In genomic region chr4:123411976-123412589, GRCh38 we compare ENCODE assay signal across 9 cellular contexts. TPM values are rescaled to one million over a fixed set of nuclear protein-coding genes. Genes with fewer than 3 reads are reported as not detected.
DNase-seq lines count a peak whose midpoint lies in the region; ATAC-seq, FAIRE-seq and TF ChIP-seq lines count a peak whose summit lies in the region.
"Had no signal": no experiment of that assay in that cellular context is flagged by ENCODE, and none has a peak within 500 bp of the region (broad histone marks: within the 10 kb centered on the region; RNA-seq: fewer than 3 reads in every experiment).

No MANE protein-coding gene starts in this region.

- peaks cover 10% of the 10 kb centered on the region for H3K36me3 Mint-ChIP-seq in activated CD8-positive, alpha-beta T cell treated with anti-CD3 and anti-CD28 coated beads, Interleukin-2, amount 10 ng/mL, durations not matched to agents 7 days and 5 days (ENCODE audit: low read depth)

- no peak for DNase-seq in cardiac muscle cell (ENCODE audit: low read depth in 1 of 2, low spot score in 1 of 2)
- DNase-seq in heart left ventricle = no peak
- DNase-seq in activated CD8-positive, alpha-beta T cell treated with anti-CD3 and anti-CD28 coated beads, Interleukin-2, amount 10 ng/mL, durations not matched to agents 7 days and 5 days = no peak
- DNase-seq in prostate gland (ENCODE audit: low spot score) = no peak
- no peak for DNase-seq in D721Med (ENCODE audit: insufficient read length, low spot score)
- DNase-seq in NCI-H1694 treated with DMSO at 0.1 percent for 48 hours (lab: John Stamatoyannopoulos, UW) = no peak
- no peak for DNase-seq in putamen (ENCODE audit: low spot score)
- DNase-seq: islet precursor cell had no signal

- H3K27me3 ChIP-seq in cardiac muscle cell = no peaks in the 10 kb centered on the region
- no peaks in the 10 kb centered on the region for H3K27me3 ChIP-seq in heart left ventricle
- H3K27me3 ChIP-seq in prostate gland (replicated peaks; ENCODE audit: insufficient read depth) = no peaks in the 10 kb centered on the region

- H3K4me3 ChIP-seq in cardiac muscle cell = no peak overlapping the region
- H3K4me3 ChIP-seq in heart left ventricle = no peak overlapping the region
- H3K4me3 ChIP-seq in prostate gland = no peak overlapping the region

- TF ChIP-seq CTCF in cardiac muscle cell (IDR thresholded peaks at IDR 0.05; ENCODE audit: low read depth, low read length) (no peak), heart left ventricle (IDR thresholded peaks at IDR 0.05) (no peak), prostate gland (IDR thresholded peaks at IDR 0.05) (no peak), D721Med (IDR thresholded peaks at IDR 0.05; ENCODE audit: insufficient read depth, missing control alignments) (no peak)

- no peaks in the 10 kb centered on the region for H3K9me3 ChIP-seq in cardiac muscle cell (ENCODE audit: low read depth)
- H3K9me3 ChIP-seq in heart left ventricle = no peaks in the 10 kb centered on the region
- no peaks in the 10 kb centered on the region for H3K9me3 ChIP-seq in prostate gland

- CTCF ChIA-PET in activated CD8-positive, alpha-beta T cell treated with anti-CD3 and anti-CD28 coated beads, Interleukin-2, amount 10 ng/mL, durations not matched to agents 7 days and 5 days (lab: Charles Lee) = interaction anchor here (0.8 to 9.0 kb wide), 5 partner anchors 9 to 249 kb away, joined by 3 to 69 read pairs (median 5); partner anchors contain the start of gene SPRY1

- peak overlapping the region; percentile 62 for H3K4me3 Mint-ChIP-seq in activated CD8-positive, alpha-beta T cell treated with anti-CD3 and anti-CD28 coated beads, Interleukin-2, amount 10 ng/mL, durations not matched to agents 7 days and 5 days

- 53 to 67% (median 59%) methylated on average over 5 of the region's 5 CpGs for WGBS in heart left ventricle, 4 donors
- 29% methylated on average over 5 of the region's 5 CpGs for WGBS in prostate gland

- H3K4me1 Mint-ChIP-seq in activated CD8-positive, alpha-beta T cell treated with anti-CD3 and anti-CD28 coated beads, Interleukin-2, amount 10 ng/mL, durations not matched to agents 7 days and 5 days (ENCODE audit: low read depth) = peaks cover 56% of the 10 kb centered on the region

- no peaks in the 10 kb centered on the region for H3K9me3 Mint-ChIP-seq in activated CD8-positive, alpha-beta T cell treated with anti-CD3 and anti-CD28 coated beads, Interleukin-2, amount 10 ng/mL, durations not matched to agents 7 days and 5 days (ENCODE audit: insufficient read depth)

- TF ChIP-seq POLR2A in heart left ventricle (IDR thresholded peaks at IDR 0.05) (no peak), prostate gland (IDR thresholded peaks at IDR 0.05) (no peak)

- peak overlapping the region; percentile 27 for H3K27ac ChIP-seq in cardiac muscle cell
- peak overlapping the region in 6 of 12 donors; percentile 3 to 54 (median 12) for H3K27ac ChIP-seq in heart left ventricle
- H3K27ac ChIP-seq in prostate gland = peak overlapping the region in 1 of 2 donors; percentile 7

- no peak for FAIRE-seq in D721Med (lab: Jason Lieb, UNC)

- peak overlapping the region; percentile 84 for H3K27ac Mint-ChIP-seq in activated CD8-positive, alpha-beta T cell treated with anti-CD3 and anti-CD28 coated beads, Interleukin-2, amount 10 ng/mL, durations not matched to agents 7 days and 5 days

- intact Hi-C loops in heart left ventricle (cut with DNase I) (no loop called here), prostate gland (cut with DNase I) (no loop called here)

- POLR2A ChIA-PET in activated CD8-positive, alpha-beta T cell treated with anti-CD3 and anti-CD28 coated beads, Interleukin-2, amount 10 ng/mL, durations not matched to agents 7 days and 5 days (lab: Charles Lee) = interaction anchor here (1.0 to 2.9 kb wide), 5 partner anchors 9 to 32 kb away, joined by 3 to 21 read pairs (median 11); partner anchors contain the start of gene SPRY1

- H3K4me1 ChIP-seq in cardiac muscle cell (ENCODE audit: low read depth) (peaks cover 11% of the 10 kb centered on the region), heart left ventricle (peaks cover 0 to 20% (median 7%) of the 10 kb centered on the region in 12 donors), prostate gland (replicated peaks) (no peaks in the 10 kb centered on the region)

- no peaks in the 10 kb centered on the region for H3K36me3 ChIP-seq in cardiac muscle cell
- peaks cover 0 to 2% (median 0%) of the 10 kb centered on the region in 9 donors for H3K36me3 ChIP-seq in heart left ventricle
- H3K36me3 ChIP-seq in prostate gland = no peaks in the 10 kb centered on the region

- H3K27me3 Mint-ChIP-seq in activated CD8-positive, alpha-beta T cell treated with anti-CD3 and anti-CD28 coated beads, Interleukin-2, amount 10 ng/mL, durations not matched to agents 7 days and 5 days (ENCODE audit: low read depth) = no peaks in the 10 kb centered on the region

- ATAC-seq in heart left ventricle (no peak), HG03060 (IDR thresholded peaks at IDR 0.05; ENCODE audit: low read depth, unreplicated experiment) (peak; percentile 86)
- ATAC-seq in activated CD8-positive, alpha-beta T cell treated with anti-CD3 and anti-CD28 coated beads, Interleukin-2, amount 10 ng/mL, durations not matched to agents 7 days and 5 days = peak; percentile 45

RNA-seq across cellular contexts. Expression of gene SPRY1, which starts 15.5 kb away (rescaled TPM):
- total RNA-seq in cardiac muscle cell (32.4 and 43.9 TPM in 2 replicates), heart left ventricle (100 to 1,000 TPM in 1 of 9 donors, 10 to 100 TPM in 8; 28.0 to 104 (median 39.1) TPM), prostate gland (10 to 100 TPM; 67.5 to 90.2 TPM)
- polyA plus RNA-seq in cardiac muscle cell (29.7 and 35.9 TPM in 2 replicates), heart left ventricle (10 to 100 TPM; 17.0 to 57.6 TPM)
- 10 to 100 TPM; 50.7 to 53.2 TPM for total RNA-seq in activated CD8-positive, alpha-beta T cell treated with anti-CD3 and anti-CD28 coated beads, Interleukin-2, amount 10 ng/mL, durations not matched to agents 7 days and 5 days

Comparison
In these comparisons a context has a peak if more than half of its experiments do, and no peak if none do; other contexts are left out.
1. ATAC-seq: peak in HG03060 (single experiment) and activated CD8-positive, alpha-beta T cell treated with anti-CD3 and anti-CD28 coated beads, Interleukin-2, amount 10 ng/mL, durations not matched to agents 7 days and 5 days (single experiment); none in heart left ventricle (0 of 4).